In the genomic region with DNA sequence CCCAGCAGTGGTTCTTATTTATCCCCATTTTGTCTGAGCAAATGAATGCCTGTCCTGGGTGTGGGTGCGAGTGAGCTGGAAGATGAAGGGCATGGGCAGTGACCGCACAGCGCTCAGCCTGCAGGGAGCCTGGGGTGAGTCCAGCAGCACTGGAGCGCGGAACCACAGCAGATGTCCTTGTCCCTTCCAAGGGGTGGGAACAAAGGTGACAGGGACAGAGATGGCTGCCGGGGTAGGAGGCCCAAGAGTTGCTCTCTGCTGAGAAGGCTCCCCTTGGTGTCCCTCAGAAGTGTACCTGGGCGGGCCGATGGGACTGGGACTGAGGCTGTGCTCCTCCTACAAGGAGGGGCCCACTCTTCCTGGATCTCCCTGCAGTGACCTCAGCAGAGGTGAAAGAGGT, we compare ENCODE assay signal across 25 cellular contexts. TPM values are rescaled to one million over a fixed set of nuclear protein-coding genes. Genes with fewer than 3 reads are reported as not detected.
DNase-seq lines count a peak whose midpoint lies in the region; ATAC-seq and TF ChIP-seq lines count a peak whose summit lies in the region.
"Had no signal": no experiment of that assay in that cellular context is flagged by ENCODE, and none has a peak within 500 bp of the region (broad histone marks: within the 10 kb centered on the region; RNA-seq: fewer than 3 reads in every experiment).

No MANE protein-coding gene starts in this region.

- TF ChIP-seq CTCF in right atrium auricular region (IDR thresholded peaks at IDR 0.05) = no peak
- no peak for TF ChIP-seq CTCF in HFFc6 (IDR thresholded peaks at IDR 0.05)

- H3K27ac Mint-ChIP-seq in stimulated activated naive B cell treated with anti-CD40 and anti-IgM and Interleukin-4, amounts not matched to agents 10 μg/mL and 1 μg/mL and 100 μg/mL, for 72 hours = peak overlapping the region; percentile 14
- no peak overlapping the region for H3K27ac Mint-ChIP-seq in HFFc6
- H3K27ac Mint-ChIP-seq: activated CD4-positive, alpha-beta memory T cell treated with anti-CD3 and anti-CD28 coated beads for 36 hours; activated naive CD8-positive, alpha-beta T cell treated with anti-CD3 and anti-CD28 coated beads, Interleukin-2, amount 50 U/mL, for 24 hours had no signal

- no peak overlapping the region for H3K4me3 ChIP-seq in right atrium auricular region
- H3K4me3 ChIP-seq: mucosa of descending colon, skin epidermis, thoracic aorta had no signal

- H3K4me3 Mint-ChIP-seq in stimulated activated naive B cell treated with anti-CD40 and anti-IgM and Interleukin-4, amounts not matched to agents 10 μg/mL and 1 μg/mL and 100 μg/mL, for 72 hours = no peak overlapping the region
- H3K4me3 Mint-ChIP-seq in HFFc6 = no peak overlapping the region
- H3K4me3 Mint-ChIP-seq: activated CD4-positive, alpha-beta memory T cell treated with anti-CD3 and anti-CD28 coated beads for 36 hours; activated naive CD8-positive, alpha-beta T cell treated with anti-CD3 and anti-CD28 coated beads, Interleukin-2, amount 50 U/mL, for 24 hours; CD4-positive, alpha-beta memory T cell; immature natural killer cell had no signal

- no peaks in the 10 kb centered on the region for H3K9me3 Mint-ChIP-seq in stimulated activated naive B cell treated with anti-CD40 and anti-IgM and Interleukin-4, amounts not matched to agents 10 μg/mL and 1 μg/mL and 100 μg/mL, for 72 hours
- peaks cover 5% of the 10 kb centered on the region; the same call in 1 of the 2 replicates for H3K9me3 Mint-ChIP-seq in HFFc6
- H3K9me3 Mint-ChIP-seq: activated naive CD8-positive, alpha-beta T cell treated with anti-CD3 and anti-CD28 coated beads, Interleukin-2, amount 50 U/mL, for 24 hours had no signal

- intact Hi-C loops in Right ventricle myocardium inferior (cut with DNase I) (no loop called here), left ventricle myocardium superior (cut with micrococcal nuclease) (no loop called here)

- H3K27me3 Mint-ChIP-seq in stimulated activated naive B cell treated with anti-CD40 and anti-IgM and Interleukin-4, amounts not matched to agents 10 μg/mL and 1 μg/mL and 100 μg/mL, for 72 hours = no peaks in the 10 kb centered on the region
- H3K27me3 Mint-ChIP-seq in HFFc6 (ENCODE audit: insufficient read depth) = no peaks in the 10 kb centered on the region
- H3K27me3 Mint-ChIP-seq: activated CD4-positive, alpha-beta memory T cell treated with anti-CD3 and anti-CD28 coated beads for 36 hours; activated naive CD8-positive, alpha-beta T cell treated with anti-CD3 and anti-CD28 coated beads, Interleukin-2, amount 50 U/mL, for 24 hours; CD4-positive, alpha-beta memory T cell had no signal

- H3K36me3 ChIP-seq in right atrium auricular region = no peaks in the 10 kb centered on the region
- H3K36me3 ChIP-seq: thoracic aorta had no signal

- H3K27me3 ChIP-seq in right atrium auricular region = no peaks in the 10 kb centered on the region
- H3K27me3 ChIP-seq: foreskin keratinocyte had no signal

- peaks cover 0 to 4% of the 10 kb centered on the region in 2 donors for H3K36me3 Mint-ChIP-seq in stimulated activated naive B cell treated with anti-CD40 and anti-IgM and Interleukin-4, amounts not matched to agents 10 μg/mL and 1 μg/mL and 100 μg/mL, for 72 hours
- H3K36me3 Mint-ChIP-seq in HFFc6 (ENCODE audit: low read depth) = no peaks in the 10 kb centered on the region; the same call in 1 of the 2 replicates
- H3K36me3 Mint-ChIP-seq: activated CD4-positive, alpha-beta memory T cell treated with anti-CD3 and anti-CD28 coated beads for 36 hours; CD4-positive, alpha-beta memory T cell had no signal

- peaks cover 0 to 18% of the 10 kb centered on the region in 2 donors for H3K4me1 ChIP-seq in right atrium auricular region
- H3K4me1 ChIP-seq: foreskin keratinocyte had no signal

- H3K4me1 Mint-ChIP-seq in stimulated activated naive B cell treated with anti-CD40 and anti-IgM and Interleukin-4, amounts not matched to agents 10 μg/mL and 1 μg/mL and 100 μg/mL, for 72 hours = peaks cover 8 to 16% of the 10 kb centered on the region in 2 donors
- H3K4me1 Mint-ChIP-seq in HFFc6 (ENCODE audit: low read depth) = peaks cover 9% of the 10 kb centered on the region; the same call in 1 of the 2 replicates

- no peaks in the 10 kb centered on the region for H3K9me3 ChIP-seq in right atrium auricular region
- H3K9me3 ChIP-seq: mucosa of descending colon, thoracic aorta had no signal

- H3K27ac ChIP-seq in right atrium auricular region = no peak overlapping the region
- H3K27ac ChIP-seq: foreskin keratinocyte, skin epidermis, thoracic aorta had no signal

- DNase-seq in Right ventricle myocardium inferior (ENCODE audit: missing footprints) (no peak), right atrium auricular region (ENCODE audit: low spot score) (no peak), left ventricle myocardium superior (no peak), HFFc6 (no peak)
- no peak for DNase-seq in stimulated activated naive B cell treated with anti-CD40 and anti-IgM and Interleukin-4, amounts not matched to agents 10 μg/mL and 1 μg/mL and 100 μg/mL, for 72 hours
- DNase-seq: activated CD4-positive, alpha-beta memory T cell treated with anti-CD3 and anti-CD28 coated beads for 36 hours; activated gamma-delta T cell; activated naive CD8-positive, alpha-beta T cell treated with anti-CD3 and anti-CD28 coated beads, Interleukin-2, amount 50 U/mL, for 24 hours; CD4-positive, alpha-beta memory T cell; DMS153; effector CD4-positive, alpha-beta T cell; erythroblast; foreskin keratinocyte; HCEC 1CT; immature natural killer cell; MM.1S; mucosa of descending colon; NCI-H1436 treated with DMSO at 0.1 percent for 48 hours; NCI-H2171; NCI-H526; stimulated activated naive CD4-positive, alpha-beta T cell; T1000 had no signal

- ATAC-seq in Right ventricle myocardium inferior (peak; percentile 13), left ventricle myocardium superior (peak; percentile 8), GM18519 (IDR thresholded peaks at IDR 0.05; ENCODE audit: low FRiP score, unreplicated experiment) (no peak)
- ATAC-seq in stimulated activated naive B cell treated with anti-CD40 and anti-IgM and Interleukin-4, amounts not matched to agents 10 μg/mL and 1 μg/mL and 100 μg/mL, for 72 hours (replicated peaks) = no peak
- ATAC-seq: activated naive CD8-positive, alpha-beta T cell treated with anti-CD3 and anti-CD28 coated beads, Interleukin-2, amount 50 U/mL, for 24 hours; foreskin keratinocyte; mucosa of descending colon had no signal

RNA-seq across cellular contexts. Expression of gene PGAP6, which starts 7.5 kb away (rescaled TPM):
- total RNA-seq in Right ventricle myocardium inferior = 32.1 TPM
- 10 to 100 TPM; 34.0 to 41.1 TPM for total RNA-seq in right atrium auricular region
- 34.2 TPM for total RNA-seq in left ventricle myocardium superior
- total RNA-seq in HFFc6 (2021; fragmentation: NEBNext Ultra II Directional; extraction: Animal tissue kit (Norgen Biotek cat#: 25700)) = 10 to 100 TPM; 50.6 to 69.7 (median 59.7) TPM

RNA-seq across cellular contexts. Expression of gene NME4, which starts 7.7 kb away (rescaled TPM):
- total RNA-seq in Right ventricle myocardium inferior (91.3 TPM), right atrium auricular region (10 to 100 TPM; 45.4 to 45.8 TPM), left ventricle myocardium superior (89.2 TPM)
- 100 to 1,000 TPM; 153 to 276 (median 158) TPM for total RNA-seq in HFFc6 (2021; fragmentation: NEBNext Ultra II Directional; extraction: Animal tissue kit (Norgen Biotek cat#: 25700))

RNA-seq across cellular contexts. Expression of gene DECR2, which starts 12.4 kb away (rescaled TPM):
- total RNA-seq in Right ventricle myocardium inferior (10.6 TPM), right atrium auricular region (10 to 100 TPM; 10.6 to 18.7 TPM), left ventricle myocardium superior (9.8 TPM)
- 10 to 100 TPM; 14.0 to 20.3 (median 16.0) TPM for total RNA-seq in HFFc6 (2021; fragmentation: NEBNext Ultra II Directional; extraction: Animal tissue kit (Norgen Biotek cat#: 25700))

RNA-seq across cellular contexts. Expression of gene MRPL28, which starts 19.0 kb away (rescaled TPM):
- total RNA-seq in Right ventricle myocardium inferior = 83.1 TPM
- 10 to 100 TPM; 89.0 to 90.3 TPM for total RNA-seq in right atrium auricular region
- total RNA-seq in left ventricle myocardium superior = 77.2 TPM
- total RNA-seq in HFFc6 (2021; fragmentation: NEBNext Ultra II Directional; extraction: Animal tissue kit (Norgen Biotek cat#: 25700)) = 100 to 1,000 TPM; 105 to 131 (median 129) TPM

RNA-seq across cellular contexts. Expression of gene RAB11FIP3, which starts 36.1 kb away (rescaled TPM):
- 23.3 TPM for total RNA-seq in Right ventricle myocardium inferior
- total RNA-seq in right atrium auricular region = 10 to 100 TPM; 19.9 to 43.8 TPM
- 28.3 TPM for total RNA-seq in left ventricle myocardium superior
- 10 to 100 TPM; 30.3 to 36.9 (median 33.9) TPM for total RNA-seq in HFFc6 (2021; fragmentation: NEBNext Ultra II Directional; extraction: Animal tissue kit (Norgen Biotek cat#: 25700))

Comparison
In these comparisons a context has a peak if more than half of its experiments do, and no peak if none do; other contexts are left out.
1. ATAC-seq: peak in Right ventricle myocardium inferior (single experiment) and left ventricle myocardium superior (single experiment); none in stimulated activated naive B cell treated with anti-CD40 and anti-IgM and Interleukin-4, amounts not matched to agents 10 μg/mL and 1 μg/mL and 100 μg/mL, for 72 hours (0 of 2) and GM18519 (single experiment).